24 cellular contexts compared by ENCODE assay signal in the genomic region with DNA sequence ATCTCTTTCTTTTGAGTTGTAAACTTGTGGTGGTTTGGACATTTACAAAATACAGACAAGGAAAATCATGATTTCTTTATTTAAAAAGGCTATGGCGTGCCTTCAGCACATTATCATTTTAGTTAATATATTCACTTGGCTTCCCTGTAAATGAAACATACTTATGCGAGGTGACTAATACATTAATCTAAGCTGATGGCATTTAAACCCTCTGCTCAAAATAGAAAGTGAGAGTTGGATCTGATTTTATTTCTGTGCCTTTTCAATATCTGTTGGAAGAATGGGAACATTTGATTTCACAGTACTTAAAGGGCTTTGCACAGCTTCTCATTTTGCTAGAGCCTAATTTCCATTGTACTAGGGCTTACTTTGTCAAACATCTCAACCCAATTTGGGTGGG.
"Had no signal": no experiment of that assay in that cellular context is flagged by ENCODE, and none has a peak within 500 bp of the region (broad histone marks: within the 10 kb centered on the region; RNA-seq: fewer than 3 reads in every experiment).

No MANE protein-coding gene starts in this region.

- H3K4me1 ChIP-seq: pancreas, prostate gland, testis had no signal

- H3K4me3 ChIP-seq: pancreas, prostate gland, testis had no signal

- H3K36me3 ChIP-seq: brain microvascular endothelial cell, pancreas, prostate gland had no signal

- H3K9me3 ChIP-seq: pancreas, prostate gland, testis had no signal

- H3K27ac ChIP-seq: brain microvascular endothelial cell, pancreas, prostate gland, testis, VCaP had no signal

- FAIRE-seq: astrocyte, endothelial cell of umbilical vein, pancreas, urothelium cell line had no signal

- ATAC-seq: naive thymus-derived CD8-positive, alpha-beta T cell; pancreas had no signal

- H3K27me3 ChIP-seq: brain microvascular endothelial cell, pancreas, testis had no signal

- DNase-seq: activated CD4-positive, alpha-beta memory T cell treated with anti-CD3 and anti-CD28 coated beads for 36 hours; activated CD4-positive, alpha-beta T cell treated with anti-CD3 and anti-CD28 coated beads, Interleukin-2, amount 10 ng/mL, durations not matched to agents 24 days and 14 days; activated CD4-positive, CD25-positive, alpha-beta regulatory T cell treated with anti-CD3 and anti-CD28 coated beads, Interleukin-2, amount 50 U/mL, for 72 hours; activated CD8-positive, alpha-beta memory T cell treated with anti-CD3 and anti-CD28 coated beads, Interleukin-2, amount 50 U/mL, for 4 hours; activated gamma-delta T cell; activated naive CD4-positive, alpha-beta T cell treated with anti-CD3 and anti-CD28 coated beads, Interleukin-2, amount 10 ng/mL, durations not matched to agents 7 days and 5 days; activated naive CD8-positive, alpha-beta T cell treated with anti-CD3 and anti-CD28 coated beads, Interleukin-2, amount 10 ng/mL, durations not matched to agents 7 days and 5 days; activated T-cell treated with anti-CD3 and anti-CD28 coated beads, Interleukin-2, amount 50 U/mL, for 1 hour; brain microvascular endothelial cell; foreskin fibroblast; mammary epithelial cell; naive thymus-derived CD8-positive, alpha-beta T cell; nucleus accumbens; pancreas; stimulated activated CD4-positive, alpha-beta T cell treated with anti-CD3 and anti-CD28 coated beads, Interleukin-2, amount 100 ng/mL, for 48 hours; stimulated activated naive CD4-positive, alpha-beta T cell treated with Interleukin-2 at 50 U/mL for 16 hours; T-helper 1 cell; testis; trophoblast cell had no signal
